In the genomic region with DNA sequence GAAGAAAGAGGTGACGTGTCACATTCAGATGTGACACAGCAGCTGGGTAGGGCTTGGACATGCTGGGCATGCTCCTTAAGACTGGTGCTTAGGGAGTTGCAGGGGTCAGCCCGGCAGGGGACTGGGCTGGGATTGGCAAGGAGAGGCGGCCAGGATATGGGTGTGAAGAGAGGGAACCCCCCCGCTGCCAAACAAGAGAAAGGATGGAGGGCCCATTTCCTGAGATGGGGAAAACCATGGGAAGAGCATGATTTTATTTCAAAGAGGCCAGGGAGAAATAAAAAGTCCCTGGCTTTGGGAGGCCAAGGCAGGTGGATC, we compare ENCODE assay signal across 11 cellular contexts. TPM values are rescaled to one million over a fixed set of nuclear protein-coding genes. Genes with fewer than 3 reads are reported as not detected.
A peak's percentile ranks its signal among the peaks of the same experiment; 100 is the strongest.
DNase-seq lines count a peak whose midpoint lies in the region; ATAC-seq and TF ChIP-seq lines count a peak whose summit lies in the region.
"Had no signal": no experiment of that assay in that cellular context is flagged by ENCODE, and none has a peak within 500 bp of the region (broad histone marks: within the 10 kb centered on the region; RNA-seq: fewer than 3 reads in every experiment).

No MANE protein-coding gene starts in this region.

- H3K27ac Mint-ChIP-seq in activated T-cell treated with anti-CD3 and anti-CD28 coated beads, Interleukin-2, amount 50 U/mL, for 24 hours: peak overlapping the region; percentile 99
- H3K27ac Mint-ChIP-seq in glutamatergic neuron (ENCODE audit: unreplicated experiment): peak overlapping the region; percentile 49
- peak overlapping the region; percentile 91 for H3K27ac Mint-ChIP-seq in stimulated activated memory B cell treated with anti-CD40 and anti-IgM and Interleukin-4, amounts not matched to agents 10 μg/mL and 1 μg/mL and 100 μg/mL, for 72 hours

- no peaks in the 10 kb centered on the region for H3K27me3 Mint-ChIP-seq in activated T-cell treated with anti-CD3 and anti-CD28 coated beads, Interleukin-2, amount 50 U/mL, for 24 hours
- peaks cover 20% of the 10 kb centered on the region for H3K27me3 Mint-ChIP-seq in glutamatergic neuron (ENCODE audit: unreplicated experiment)
- H3K27me3 Mint-ChIP-seq in stimulated activated memory B cell treated with anti-CD40 and anti-IgM and Interleukin-4, amounts not matched to agents 10 μg/mL and 1 μg/mL and 100 μg/mL, for 72 hours: no peaks in the 10 kb centered on the region

- H3K9me2 ChIP-seq in SU-DHL-6 (replicated peaks; ENCODE audit: insufficient read depth, low read length): no peaks in the 10 kb centered on the region

- H3K36me3 ChIP-seq in SU-DHL-6 (ENCODE audit: low read length) (peaks cover 19% of the 10 kb centered on the region), trophoblast cell (ENCODE audit: control insufficient read depth in 1 of 2, insufficient read depth in 2 of 2, low read length in 2 of 2) (peaks cover 46 to 60% of the 10 kb centered on the region in 2 experiments)
- H3K36me3 ChIP-seq: ovary had no signal

- H3F3A ChIP-seq in SU-DHL-6 (ENCODE audit: insufficient read depth): peaks cover 90% of the 10 kb centered on the region

- H3K9me3 Mint-ChIP-seq in activated T-cell treated with anti-CD3 and anti-CD28 coated beads, Interleukin-2, amount 50 U/mL, for 24 hours: no peaks in the 10 kb centered on the region
- H3K9me3 Mint-ChIP-seq in glutamatergic neuron (ENCODE audit: unreplicated experiment): peaks cover 23% of the 10 kb centered on the region
- no peaks in the 10 kb centered on the region for H3K9me3 Mint-ChIP-seq in stimulated activated memory B cell treated with anti-CD40 and anti-IgM and Interleukin-4, amounts not matched to agents 10 μg/mL and 1 μg/mL and 100 μg/mL, for 72 hours

- TF ChIP-seq CTCF in SU-DHL-6 (IDR thresholded peaks at IDR 0.05; ENCODE audit: insufficient read depth, low read length, poor library complexity, severe bottlenecking) (no peak), glutamatergic neuron (IDR thresholded peaks at IDR 0.05; ENCODE audit: partially characterized antibody, unreplicated experiment) (no peak)

- no peak overlapping the region for H2BK5ac ChIP-seq in trophoblast cell (ENCODE audit: low read depth, low read length, poor library complexity)

- H2BK12ac ChIP-seq in trophoblast cell (ENCODE audit: low read length): no peak overlapping the region

- H2BK120ac ChIP-seq in trophoblast cell (ENCODE audit: insufficient read depth, low read length, poor library complexity): no peak overlapping the region

- no peak overlapping the region for H4K91ac ChIP-seq in trophoblast cell (ENCODE audit: low read depth, low read length)

- H3K4me1 ChIP-seq in trophoblast cell (ENCODE audit: control insufficient read depth in 1 of 2, insufficient read depth in 2 of 2, low read length in 2 of 2): peaks cover 12 to 27% of the 10 kb centered on the region in 2 experiments

- H3K4me3 ChIP-seq in SU-DHL-6 (ENCODE audit: insufficient read depth, low read length, poor library complexity, severe bottlenecking) (no peak overlapping the region), trophoblast cell (ENCODE audit: low read depth, low read length) (no peak overlapping the region)
- H3K4me3 ChIP-seq: ovary had no signal

- peaks cover 95% of the 10 kb centered on the region for H3K36me3 Mint-ChIP-seq in activated T-cell treated with anti-CD3 and anti-CD28 coated beads, Interleukin-2, amount 50 U/mL, for 24 hours (ENCODE audit: low read depth)
- H3K36me3 Mint-ChIP-seq in glutamatergic neuron (ENCODE audit: unreplicated experiment): peaks cover 9% of the 10 kb centered on the region
- H3K36me3 Mint-ChIP-seq in stimulated activated memory B cell treated with anti-CD40 and anti-IgM and Interleukin-4, amounts not matched to agents 10 μg/mL and 1 μg/mL and 100 μg/mL, for 72 hours: peaks cover 81% of the 10 kb centered on the region

- no peak overlapping the region for H2AK5ac ChIP-seq in trophoblast cell (ENCODE audit: low read length)

- H3K18ac ChIP-seq in trophoblast cell (ENCODE audit: low read length): no peak overlapping the region

- no peak overlapping the region for H3K4ac ChIP-seq in trophoblast cell (ENCODE audit: low read depth, low read length)

- H4K8ac ChIP-seq in trophoblast cell (ENCODE audit: low read depth, low read length): no peak overlapping the region

- H3K79me2 ChIP-seq in SU-DHL-6 (ENCODE audit: insufficient read depth, low read length) (peaks cover 26% of the 10 kb centered on the region), trophoblast cell (ENCODE audit: control insufficient read depth, insufficient read depth, low read length, poor library complexity) (peaks cover 13% of the 10 kb centered on the region)

- H3K27ac ChIP-seq in SU-DHL-6 (ENCODE audit: low read depth, low read length) (peak overlapping the region; percentile 17), trophoblast cell (ENCODE audit: low read depth, low read length) (no peak overlapping the region)
- H3K27ac ChIP-seq: ovary had no signal

- no peak overlapping the region for H3K4me2 ChIP-seq in SU-DHL-6 (ENCODE audit: low read depth, low read length, poor library complexity, severe bottlenecking)
- H3K4me2 ChIP-seq in trophoblast cell (ENCODE audit: low read length): no peak overlapping the region

- H2AFZ ChIP-seq in SU-DHL-6 (ENCODE audit: low read depth, low read length, severe bottlenecking) (no peak overlapping the region), trophoblast cell (ENCODE audit: insufficient read depth, low read length, poor library complexity) (no peak overlapping the region)

- no peak overlapping the region for H3K9ac ChIP-seq in SU-DHL-6 (ENCODE audit: low read length)
- H3K9ac ChIP-seq in trophoblast cell (ENCODE audit: low read length): no peak overlapping the region

- H3K23ac ChIP-seq in trophoblast cell (ENCODE audit: low read length): no peak overlapping the region

- no peak for ATAC-seq in stimulated activated memory B cell treated with anti-CD40 and anti-IgM and Interleukin-4, amounts not matched to agents 10 μg/mL and 1 μg/mL and 100 μg/mL, for 72 hours

- H3K14ac ChIP-seq in trophoblast cell (ENCODE audit: low read length): no peak overlapping the region

- H3K4me3 Mint-ChIP-seq in activated T-cell treated with anti-CD3 and anti-CD28 coated beads, Interleukin-2, amount 50 U/mL, for 24 hours: peak overlapping the region; percentile 96
- H3K4me3 Mint-ChIP-seq in glutamatergic neuron (ENCODE audit: unreplicated experiment): no peak overlapping the region
- no peak overlapping the region for H3K4me3 Mint-ChIP-seq in stimulated activated memory B cell treated with anti-CD40 and anti-IgM and Interleukin-4, amounts not matched to agents 10 μg/mL and 1 μg/mL and 100 μg/mL, for 72 hours

- no peaks in the 10 kb centered on the region for H3K27me3 ChIP-seq in SU-DHL-6 (ENCODE audit: low read length)
- H3K27me3 ChIP-seq in trophoblast cell (ENCODE audit: insufficient read depth, low read length): no peaks in the 10 kb centered on the region
- H3K27me3 ChIP-seq: ovary had no signal

- peaks cover 11% of the 10 kb centered on the region; the same call in 1 of the 2 replicates for H4K20me1 ChIP-seq in SU-DHL-6 (ENCODE audit: low read depth, low read length)

- no peak overlapping the region for H4K12ac ChIP-seq in trophoblast cell (ENCODE audit: low read depth, low read length)

- peaks cover 84% of the 10 kb centered on the region for H3K4me1 Mint-ChIP-seq in activated T-cell treated with anti-CD3 and anti-CD28 coated beads, Interleukin-2, amount 50 U/mL, for 24 hours (ENCODE audit: low read depth)
- H3K4me1 Mint-ChIP-seq in glutamatergic neuron (ENCODE audit: low read depth, unreplicated experiment): peaks cover 48% of the 10 kb centered on the region
- H3K4me1 Mint-ChIP-seq in stimulated activated memory B cell treated with anti-CD40 and anti-IgM and Interleukin-4, amounts not matched to agents 10 μg/mL and 1 μg/mL and 100 μg/mL, for 72 hours: peaks cover 90% of the 10 kb centered on the region

- H3K9me3 ChIP-seq in SU-DHL-6 (ENCODE audit: insufficient read depth, low read length) (no peaks in the 10 kb centered on the region), trophoblast cell (ENCODE audit: insufficient read depth, low read depth, low read length) (no peaks in the 10 kb centered on the region)
- H3K9me3 ChIP-seq: ovary had no signal

- WGBS in trophoblast cell (ENCODE audit: extremely low coverage, insufficient coverage, insufficient read length): no CpG with 5 or more reads among the region's 4 CpGs

- H3K79me1 ChIP-seq in trophoblast cell (ENCODE audit: low read length): peaks cover 5% of the 10 kb centered on the region

- no peak for DNase-seq in activated T-cell treated with anti-CD3 and anti-CD28 coated beads, Interleukin-2, amount 50 U/mL, for 24 hours
- DNase-seq in activated T-cell treated with anti-CD3 and anti-CD28 coated beads for 4 hours (no peak), glutamatergic neuron (no peak), H4 (ENCODE audit: low spot score) (no peak), trophoblast cell (no peak)
- DNase-seq in NK-92 treated with Interleukin-12 subunit alpha and Interleukin-12 subunit beta, amount 100 ng/mL, for 24 hours (lab: John Stamatoyannopoulos, UW): no peak
- DNase-seq: NCI-H774 had no signal

RNA-seq across cellular contexts. Expression of a gene that starts 5.3 kb away (rescaled TPM):
- 509 TPM for total RNA-seq in glutamatergic neuron (ENCODE audit: unreplicated experiment)
- 379 and 444 TPM in 2 replicates for total RNA-seq in H4 (2014; rRNA removed; shearing (Covaris generic))
- 602 and 615 TPM in 2 replicates for polyA plus RNA-seq in trophoblast cell (2013)

RNA-seq across cellular contexts. Expression of a gene that starts 6.9 kb away (rescaled TPM):
- total RNA-seq in glutamatergic neuron (ENCODE audit: unreplicated experiment): 59.6 TPM
- 92.5 and 123 TPM in 2 replicates for total RNA-seq in H4 (2014; rRNA removed; shearing (Covaris generic))
- polyA plus RNA-seq in trophoblast cell (2013): 87.1 and 87.7 TPM in 2 replicates

RNA-seq across cellular contexts. Expression of a gene that starts 23.5 kb away (rescaled TPM):
- total RNA-seq in glutamatergic neuron (ENCODE audit: unreplicated experiment): 40.0 TPM
- total RNA-seq in H4 (2014; rRNA removed; shearing (Covaris generic)): 18.0 and 19.8 TPM in 2 replicates
- 26.5 and 27.5 TPM in 2 replicates for polyA plus RNA-seq in trophoblast cell (2013)

RNA-seq across cellular contexts. Expression of a gene that starts 44.9 kb away (rescaled TPM):
- 0.12 TPM for total RNA-seq in glutamatergic neuron (ENCODE audit: unreplicated experiment)
- total RNA-seq in H4 (2014; rRNA removed; shearing (Covaris generic)): 0.19 TPM in 1 of 2 replicates, not detected in the other
- polyA plus RNA-seq in trophoblast cell (2013): 0.08 and 0.10 TPM in 2 replicates
- total RNA-seq: endothelial cell of umbilical vein had no signal
- polyA plus RNA-seq: endothelial cell of umbilical vein had no signal

Comparison
In these comparisons a context has a peak if more than half of its experiments do, and no peak if none do; other contexts are left out.
1. H3K27ac Mint-ChIP-seq: peak in every context shown above with its lines; median percentile 99 in activated T-cell treated with anti-CD3 and anti-CD28 coated beads, Interleukin-2, amount 50 U/mL, for 24 hours; 91 in stimulated activated memory B cell treated with anti-CD40 and anti-IgM and Interleukin-4, amounts not matched to agents 10 μg/mL and 1 μg/mL and 100 μg/mL, for 72 hours; 49 in glutamatergic neuron.